In the genomic region with DNA sequence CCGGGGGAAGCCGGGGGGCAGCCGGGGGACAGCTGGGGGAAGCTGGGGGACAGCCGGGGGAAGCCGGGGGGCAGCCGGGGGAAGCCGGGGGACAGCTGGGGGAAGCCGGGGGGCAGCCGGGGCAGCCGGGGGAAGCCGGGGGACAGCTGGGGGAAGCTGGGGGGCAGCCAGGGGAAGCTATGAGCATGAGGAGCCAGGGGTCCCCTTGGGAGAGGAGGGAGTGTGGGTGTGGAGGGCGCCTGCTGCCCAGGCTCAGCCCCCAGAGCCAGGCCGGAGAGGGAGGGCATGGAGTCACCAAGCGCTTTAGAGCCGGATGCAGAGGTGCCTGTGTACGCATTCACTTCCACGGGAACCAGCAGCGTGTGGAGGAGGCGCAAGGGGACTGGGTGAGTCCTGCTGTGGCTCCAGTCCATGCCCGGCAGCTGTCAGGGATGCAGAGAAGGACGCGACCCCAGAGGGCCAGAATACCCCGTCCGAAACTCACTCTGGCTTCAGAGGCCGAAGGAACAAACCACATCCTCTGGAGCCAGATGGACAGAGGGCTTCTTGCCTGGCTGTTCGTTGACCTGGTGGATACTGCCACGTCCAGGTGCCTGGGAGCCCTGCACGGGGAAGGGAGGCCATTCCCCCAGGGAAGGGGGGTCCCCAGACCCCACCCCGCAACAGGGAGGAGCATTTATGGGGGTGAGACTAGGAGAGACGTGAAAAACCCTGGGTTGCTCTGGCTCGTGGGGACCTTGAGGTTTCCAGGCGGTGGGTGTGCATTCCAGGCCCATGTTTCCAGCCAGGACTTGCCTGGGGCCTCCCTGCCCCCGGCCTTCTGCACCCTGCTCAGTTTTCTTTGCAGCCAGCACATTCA, we compare ENCODE assay signal across 18 cellular contexts. TPM values are rescaled to one million over a fixed set of nuclear protein-coding genes. Genes with fewer than 3 reads are reported as not detected.
"Had no signal": no experiment of that assay in that cellular context is flagged by ENCODE, and none has a peak within 500 bp of the region (broad histone marks: within the 10 kb centered on the region; RNA-seq: fewer than 3 reads in every experiment).

No MANE protein-coding gene starts in this region.

- H3K36me3 ChIP-seq: colonic mucosa, tibial artery, upper lobe of left lung, uterus had no signal

- H3K27me3 ChIP-seq: colonic mucosa, hepatocyte, upper lobe of left lung, uterus had no signal

- H3K4me2 ChIP-seq: hepatocyte, smooth muscle cell had no signal

- H3K9me3 ChIP-seq: colonic mucosa, upper lobe of left lung, uterus had no signal

- H3K79me2 ChIP-seq: hepatocyte had no signal

- ATAC-seq: left lobe of liver, natural killer cell had no signal

- DNase-seq: colonic mucosa; effector CD4-positive, alpha-beta T cell; foreskin melanocyte; head of caudate nucleus; natural killer cell; posterior cingulate gyrus; stimulated activated CD4-positive, alpha-beta T cell treated with anti-CD3 and anti-CD28 coated beads, Interleukin-2, amount 100 ng/mL, for 48 hours; stimulated activated naive CD4-positive, alpha-beta T cell treated with Interleukin-2 at 50 U/mL for 16 hours; tibial artery; upper lobe of left lung; uterus had no signal

- H3K4me1 ChIP-seq: colonic mucosa, tibial artery, upper lobe of left lung, uterus had no signal

- H3K4me1 Mint-ChIP-seq: neural crest cell had no signal

- H3K27ac ChIP-seq: colonic mucosa, hepatocyte, tibial artery, upper lobe of left lung, uterus had no signal

- H3K9me3 Mint-ChIP-seq: natural killer cell had no signal

- H3K27ac Mint-ChIP-seq: natural killer cell had no signal

- H3K4me3 Mint-ChIP-seq: natural killer cell, neural crest cell had no signal

- H3K4me3 ChIP-seq: colonic mucosa, hepatocyte, smooth muscle cell, tibial artery, upper lobe of left lung, uterus had no signal

- H2AFZ ChIP-seq: hepatocyte had no signal

RNA-seq across cellular contexts. Expression of gene DACT2, which starts 26.5 kb away (rescaled TPM):
- total RNA-seq: dermis microvascular lymphatic vessel endothelial cell, myocyte, natural killer cell, pulmonary artery endothelial cell had no signal
